ENCODE assay signal across 1 cellular context in the genomic region with DNA sequence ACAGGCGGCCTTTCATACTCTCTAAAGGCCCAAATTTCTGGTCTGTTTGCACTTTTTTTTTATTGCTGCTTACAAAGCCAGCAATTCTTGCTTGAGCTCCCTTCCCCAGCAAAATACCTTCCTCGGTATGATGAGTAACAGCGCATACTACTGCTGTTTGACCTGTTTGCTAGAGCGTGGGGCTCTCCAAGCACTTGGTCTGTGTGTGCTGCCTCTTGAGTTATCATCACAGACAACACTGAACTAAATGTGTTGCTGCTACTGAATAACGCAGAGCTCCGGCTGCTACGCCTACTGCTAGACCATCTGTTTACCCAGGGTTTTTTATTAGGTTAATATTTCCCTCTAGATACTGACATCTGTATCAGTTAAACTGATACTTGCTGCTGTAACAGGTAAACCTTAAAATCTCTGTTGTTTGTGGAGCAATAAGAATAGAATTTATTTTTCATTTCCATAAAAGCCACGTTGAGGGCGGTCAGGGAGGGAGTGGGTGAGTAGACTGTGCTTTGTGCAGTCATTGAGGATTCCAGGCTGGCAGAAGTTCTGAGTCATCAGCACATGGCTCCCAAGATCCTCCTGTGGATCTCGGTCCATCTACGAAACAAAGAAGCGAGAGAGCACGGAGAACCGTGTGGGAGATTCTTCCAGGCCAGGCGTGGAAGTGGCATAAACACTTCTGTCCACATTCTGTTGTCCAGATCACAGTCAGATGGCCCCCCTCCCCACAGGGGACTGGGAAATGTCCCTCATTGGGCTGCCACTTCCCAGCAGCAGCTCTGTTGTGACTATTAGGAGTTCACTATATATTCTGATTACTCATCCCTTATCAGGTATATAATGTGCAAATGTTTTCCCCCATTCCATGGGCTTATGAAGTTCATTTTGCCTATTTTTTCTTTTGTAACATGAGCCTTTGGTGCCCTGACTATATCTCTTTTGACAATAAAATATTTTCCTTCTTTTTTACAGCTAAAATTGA.
TF ChIP-seq lines count a peak whose summit lies in the region.

No MANE protein-coding gene starts in this region.

TF ChIP-seq in endothelial cell of umbilical vein, 7 proteins besides CTCF, POLR2A, EP300 and RAD21 (continued from another document):
- TF ChIP-seq FOS (IDR thresholded peaks at IDR 0.05; ENCODE audit: borderline replicate concordance, insufficient read depth, low read length) (peak; percentile 21), POLR2AphosphoS5 (IDR thresholded peaks at IDR 0.05; ENCODE audit: insufficient read depth, low read depth, low read length) (no peak)
